8 cellular contexts compared by ENCODE assay signal in genomic region chr3:32340039-32340438, GRCh38. TPM values are rescaled to one million over a fixed set of nuclear protein-coding genes. Genes with fewer than 3 reads are reported as not detected.
DNase-seq lines count a peak whose midpoint lies in the region; ATAC-seq, FAIRE-seq and TF ChIP-seq lines count a peak whose summit lies in the region.

No MANE protein-coding gene starts in this region.

- no peaks in the 10 kb centered on the region for H3K9me2 ChIP-seq in GM23248 (ENCODE audit: insufficient read depth)

- no peak for TF ChIP-seq EP300 in GM12878 (IDR thresholded peaks at IDR 0.05; ENCODE audit: borderline replicate concordance in 1 of 2, control insufficient read depth in 1 of 2, low read depth in 2 of 2, low read length in 2 of 2)

- H3K27ac ChIP-seq in GM23248 (no peak overlapping the region), GM12878 (ENCODE audit: control insufficient read depth, insufficient read depth) (no peak overlapping the region)

- SMC1A ChIA-PET in GM12878 (lab: Charles Lee; ENCODE audit: uncharacterized antibody, unreplicated experiment) = no interaction called here

- H3K79me2 ChIP-seq in GM23248 (ENCODE audit: insufficient read depth) = no peaks in the 10 kb centered on the region
- H3K79me2 ChIP-seq in GM12878 (ENCODE audit: control insufficient read depth, insufficient read depth, low read length) = no peaks in the 10 kb centered on the region

- H3K36me3 ChIP-seq in GM23248 (ENCODE audit: low read depth) = no peaks in the 10 kb centered on the region
- no peaks in the 10 kb centered on the region for H3K36me3 ChIP-seq in GM12878 (ENCODE audit: control insufficient read depth in 2 of 2, insufficient read depth in 2 of 2, low read length in 1 of 2)

- ATAC-seq in GM12878 = peak; percentile 75
- no peak for ATAC-seq in GM18873 (IDR thresholded peaks at IDR 0.05; ENCODE audit: low FRiP score, unreplicated experiment)
- ATAC-seq in HG03571 (IDR thresholded peaks at IDR 0.05; ENCODE audit: unreplicated experiment) = no peak

- H3K4me1 ChIP-seq in GM23248 (ENCODE audit: insufficient read depth) = no peaks in the 10 kb centered on the region
- H3K4me1 ChIP-seq in GM12878 (ENCODE audit: control insufficient read depth, insufficient read depth, low read length) = no peaks in the 10 kb centered on the region

- H3F3A ChIP-seq in GM23248 (ENCODE audit: insufficient read depth) = no peaks in the 10 kb centered on the region

- CTCF ChIA-PET in GM12878 (lab: Yijun Ruan, JAX) = interaction anchor here (0.6 to 1.1 kb wide), 2 partner anchors 44 to 161 kb away, joined by 3 to 5 read pairs; no protein-coding TSS in a partner anchor

- intact Hi-C loops in GM12878 (cut with micrococcal nuclease; ENCODE audit: unreplicated experiment) = loop anchor here (1.0 to 2.0 kb wide), 2 partner anchors 43 to 163 kb away; no protein-coding TSS in a partner anchor

- H2AFZ ChIP-seq in GM23248 = no peak overlapping the region
- no peak overlapping the region for H2AFZ ChIP-seq in GM12878 (ENCODE audit: control insufficient read depth, low read depth, low read length)

- RAD21 ChIA-PET in GM12878 (lab: Charles Lee; ENCODE audit: unreplicated experiment) = no interaction called here

- no peak for TF ChIP-seq POLR2A in GM12878 (IDR thresholded peaks at IDR 0.05; ENCODE audit: low read depth, low read length)

- TF ChIP-seq CTCF in GM12878 (IDR thresholded peaks at IDR 0.05 in 2 of 3, conservative IDR thresholded peaks at IDR 0.05 in 1 of 3; ENCODE audit: control insufficient read depth in 2 of 3, extremely low read depth in 1 of 3, insufficient read depth in 1 of 3, low read depth in 3 of 3, low read length in 3 of 3) = peak; percentile 33 to 39 (median 38); a peak in 4 of 6 replicates

- peak; percentile 37 for DNase-seq in Caki2 (ENCODE audit: low read depth)
- peak; percentile 48 for DNase-seq in GM23248
- peak; percentile 68 for DNase-seq in NCI-H69 (lab: John Stamatoyannopoulos, UW)
- no peak for DNase-seq in GM12878 (ENCODE audit: low read depth, low spot score)
- peak; percentile 9 for DNase-seq in stromal cell of bone marrow (ENCODE audit: low read depth)

- H3K9ac ChIP-seq in GM23248 = no peak overlapping the region
- H3K9ac ChIP-seq in GM12878 (ENCODE audit: control insufficient read depth, insufficient read depth, low read length) = no peak overlapping the region

- WGBS in GM23248 (ENCODE audit: low coverage in 1 of 2, low lambda C conversion rate in 2 of 2, missing lambda C conversion rate in 2 of 2), 2 experiments = 14 to 18% methylated on average over 6 of the region's 6 CpGs
- WGBS in GM12878 (ENCODE audit: insufficient coverage, insufficient replicate concordance, low lambda C conversion rate, missing lambda C conversion rate) = 7% methylated on average over 6 of the region's 6 CpGs

- H4K20me1 ChIP-seq in GM23248 (ENCODE audit: insufficient read depth) (no peaks in the 10 kb centered on the region), GM12878 (ENCODE audit: control insufficient read depth, insufficient read depth) (no peaks in the 10 kb centered on the region)

- TF ChIP-seq RAD21 in GM12878 (IDR thresholded peaks at IDR 0.05; ENCODE audit: insufficient read depth, low read depth, low read length) = peak; percentile 70

- H3K4me3 ChIP-seq in GM23248 (no peak overlapping the region), GM12878 (no peak overlapping the region)

- FAIRE-seq in GM12878 (lab: Jason Lieb, UNC) = no peak
- FAIRE-seq in islet of Langerhans (lab: Jason Lieb, UNC) = peak; percentile 64

- BruUV-seq in GM12878 (replicated peaks; lab: Mats Ljungman, UMichigan) = no TSS peak

- H3K9me3 ChIP-seq in GM23248 (ENCODE audit: low read depth) (no peaks in the 10 kb centered on the region), GM12878 (replicated peaks; ENCODE audit: control insufficient read depth, insufficient read depth, low read length) (no peaks in the 10 kb centered on the region)

- POLR2A ChIA-PET in GM12878 (lab: Charles Lee) = no interaction called here

- H3K27me3 ChIP-seq in GM23248 (replicated peaks; ENCODE audit: insufficient read depth) (peaks cover 13% of the 10 kb centered on the region), GM12878 (replicated peaks in 1 of 2; ENCODE audit: control insufficient read depth in 2 of 2, insufficient read depth in 2 of 2, low read length in 1 of 2) (no peaks in the 10 kb centered on the region; a peak in 1 of 4 replicates)

- H3K4me2 ChIP-seq in GM23248 (ENCODE audit: unreplicated experiment) (no peak overlapping the region), GM12878 (ENCODE audit: control insufficient read depth, insufficient read depth) (no peak overlapping the region)

- in situ Hi-C loops in Caki2 (cut with HindIII; ENCODE audit: low pct_unique_long_range_greater_than_20kb, low sequenced_read_pairs) = no loop called here
- in situ Hi-C loops in GM23248 (cut with MboI) = no loop called here
- in situ Hi-C loops in GM12878 (cut with MboI) = no loop called here

TF ChIP-seq in GM12878, 131 proteins besides CTCF, POLR2A, EP300 and RAD21:
- TF ChIP-seq YY1 (IDR thresholded peaks at IDR 0.05; ENCODE audit: low read depth, low read length) = peak; percentile 65; the same call in 1 of the 2 replicates
- no peak for TF ChIP-seq SPI1 (IDR thresholded peaks at IDR 0.05; ENCODE audit: borderline replicate concordance, insufficient read depth, low read depth, low read length)
- TF ChIP-seq SMC3 (IDR thresholded peaks at IDR 0.05; ENCODE audit: borderline replicate concordance, low read length) = peak; percentile 11; the same call in 1 of the 2 replicates

RNA-seq across cellular contexts. Expression of gene CMTM7, which starts 51.6 kb away (rescaled TPM):
- 1.4 and 15.5 TPM in 2 replicates for total RNA-seq in Caki2 (2014; rRNA removed; shearing (Covaris generic); ENCODE audit: low replicate concordance)
- total RNA-seq in GM23248 (2014; rRNA removed; shearing (Covaris generic)) = 6.3 and 7.1 TPM in 2 replicates
- 21.5 and 23.0 TPM in 2 replicates for polyA plus RNA-seq in GM23248 (2016; fragmentation: Nextera tagmentation; extraction: Ambion mirVana)
- total RNA-seq in GM12878 (2013; cell fraction: nucleolus; rRNA removed) = 49.6 and 52.0 TPM in 2 replicates
- 7.2 and 9.9 TPM in 2 replicates for total RNA-seq in GM12878 (2014; rRNA removed)
- total RNA-seq in GM12878 (2014; rRNA removed; fragmentation: Illumina TruSeq; extraction: Trizol) = 8.6 and 9.7 TPM in 2 replicates
- 12.5 and 13.7 TPM in 2 replicates for total RNA-seq in GM12878 (2021)
- polyA plus RNA-seq in GM12878 (2011; ENCODE audit: low read depth) = 2.1 TPM
- 23.2 and 30.5 TPM in 2 replicates for polyA plus RNA-seq in GM12878 (2011; rRNA removed)
- polyA plus RNA-seq in GM12878 (2011; cell fraction: cytosol; rRNA removed) = 39.6 and 41.5 TPM in 2 replicates
- polyA plus RNA-seq in GM12878 (2011; cell fraction: nucleus; rRNA removed) = 32.7 and 36.0 TPM in 2 replicates
- 1.5 and 2.9 TPM in 2 replicates for polyA plus RNA-seq in GM12878 (2012)
- polyA plus RNA-seq in GM12878 (2014; fragmentation: Illumina TruSeq; extraction: Trizol) = 16.7 and 21.0 TPM in 2 replicates
- 10 to 100 TPM in 1 of 2 experiments, 1 to 10 TPM in 1; 3.7 to 12.0 TPM for polyA plus RNA-seq in GM12878 (2014; fragmentation: Nextera tagmentation; extraction: Ambion mirVana)
- 15.4 and 15.6 TPM in 2 replicates for polyA plus RNA-seq in GM12878 (2014; rRNA removed)
- 10 to 100 TPM; 29.5 to 36.4 TPM for polyA plus RNA-seq in GM12878 (2016; fragmentation: Nextera tagmentation; extraction: Ambion mirVana)
- polyA minus RNA-seq in GM12878 (2011; rRNA and poly(A)+ RNA removed) = 11.0 and 21.9 TPM in 2 replicates
- 12.0 and 15.0 TPM in 2 replicates for polyA minus RNA-seq in GM12878 (2011; cell fraction: cytosol; rRNA and poly(A)+ RNA removed)
- polyA minus RNA-seq in GM12878 (2011; cell fraction: nucleus; rRNA and poly(A)+ RNA removed) = 13.4 and 19.5 TPM in 2 replicates
